ENCODE assay signal across 29 cellular contexts in the genomic region with DNA sequence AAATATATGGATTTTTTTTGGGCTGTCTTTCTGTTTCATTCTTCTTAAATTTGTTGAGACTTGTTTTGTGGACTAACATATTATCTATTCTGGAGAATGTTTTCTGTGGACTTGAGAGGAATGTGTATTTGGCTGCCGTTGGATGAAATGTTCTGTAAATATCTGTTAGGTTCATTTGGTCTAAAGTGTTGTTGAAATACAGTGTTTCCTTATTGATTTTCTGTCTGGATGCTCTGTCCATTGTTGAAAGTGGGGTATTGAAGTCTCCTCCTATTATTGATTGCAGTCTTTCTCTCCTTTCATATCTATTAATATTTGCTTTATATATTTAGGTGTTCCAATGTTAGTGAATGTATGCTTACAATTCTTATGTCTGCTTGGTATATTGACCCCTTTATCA.
"Had no signal": no experiment of that assay in that cellular context is flagged by ENCODE, and none has a peak within 500 bp of the region (broad histone marks: within the 10 kb centered on the region; RNA-seq: fewer than 3 reads in every experiment).

No MANE protein-coding gene starts in this region.

- H3K4me1 ChIP-seq: stomach, suprapubic skin, testis, thyroid gland, tibial nerve, transverse colon, upper lobe of left lung, upper lobe of right lung, uterus, vagina had no signal

- H3K36me3 Mint-ChIP-seq: stimulated activated effector memory CD8-positive, alpha-beta T cell treated with anti-CD3 and anti-CD28 coated beads, Interleukin-12 subunit alpha, Interleukin-12 subunit beta, amount 100 ng/mL, for 72 hours; type B pancreatic cell had no signal

- H3K27me3 ChIP-seq: stomach, suprapubic skin, testis, thyroid gland, tibial artery, tibial nerve, transverse colon, upper lobe of left lung, upper lobe of right lung, uterus, vagina had no signal

- H3K4me1 Mint-ChIP-seq: stimulated activated effector memory CD8-positive, alpha-beta T cell treated with anti-CD3 and anti-CD28 coated beads, Interleukin-12 subunit alpha, Interleukin-12 subunit beta, amount 100 ng/mL, for 72 hours; stimulated activated memory B cell treated with anti-CD40 and anti-IgM and Interleukin-4, amounts not matched to agents 10 μg/mL and 1 μg/mL and 100 μg/mL, for 72 hours; stimulated activated naive B cell treated with anti-CD40 and anti-IgM and Interleukin-4, amounts not matched to agents 10 μg/mL and 1 μg/mL and 100 μg/mL, for 72 hours; stimulated activated naive CD8-positive, alpha-beta T cell treated with anti-CD3 and anti-CD28 coated beads, Interleukin-15, amount 100 ng/mL, for 72 hours had no signal

- H3K27ac Mint-ChIP-seq: stimulated activated effector memory CD8-positive, alpha-beta T cell treated with anti-CD3 and anti-CD28 coated beads, Interleukin-12 subunit alpha, Interleukin-12 subunit beta, amount 100 ng/mL, for 72 hours; stimulated activated memory B cell treated with anti-CD40 and anti-IgM and Interleukin-4, amounts not matched to agents 10 μg/mL and 1 μg/mL and 100 μg/mL, for 72 hours; stimulated activated naive B cell treated with anti-CD40 and anti-IgM and Interleukin-4, amounts not matched to agents 10 μg/mL and 1 μg/mL and 100 μg/mL, for 72 hours; stimulated activated naive CD8-positive, alpha-beta T cell treated with anti-CD3 and anti-CD28 coated beads, Interleukin-15, amount 100 ng/mL, for 72 hours; stimulated activated naive CD8-positive, alpha-beta T cell treated with anti-CD3 and anti-CD28 coated beads, Interleukin-15, Interleukin-2, amounts not matched to agents 100 ng/mL and 50 ng/mL, for 24 hours; type B pancreatic cell had no signal

- H3K27me3 Mint-ChIP-seq: stimulated activated memory B cell treated with anti-CD40 and anti-IgM and Interleukin-4, amounts not matched to agents 10 μg/mL and 1 μg/mL and 100 μg/mL, for 72 hours; stimulated activated naive B cell treated with anti-CD40 and anti-IgM and Interleukin-4, amounts not matched to agents 10 μg/mL and 1 μg/mL and 100 μg/mL, for 72 hours; stimulated activated naive CD8-positive, alpha-beta T cell treated with anti-CD3 and anti-CD28 coated beads, Interleukin-15, amount 100 ng/mL, for 72 hours; stimulated activated naive CD8-positive, alpha-beta T cell treated with anti-CD3 and anti-CD28 coated beads, Interleukin-15, Interleukin-2, amounts not matched to agents 100 ng/mL and 50 ng/mL, for 24 hours; type B pancreatic cell had no signal

- DNase-seq: stimulated activated CD4-positive, alpha-beta T cell treated with anti-CD3 and anti-CD28 coated beads, Interleukin-2, amount 100 ng/mL, for 48 hours; stimulated activated CD4-positive, alpha-beta T cell treated with anti-CD3 and anti-CD28 coated beads, Interleukin-4, amount 100 ng/mL, for 1 hour; stimulated activated CD4-positive, alpha-beta T cell treated with anti-CD3 and anti-CD28 coated beads, Interleukin-4, amount 100 ng/mL, for 24 hours; stimulated activated CD4-positive, alpha-beta T cell treated with anti-CD3 and anti-CD28 coated beads, Interleukin-4, amount 100 ng/mL, for 4 hours; stimulated activated CD8-positive, alpha-beta memory T cell treated with anti-CD3 and anti-CD28 coated beads, Interleukin-4, amount 100 ng/mL, for 48 hours; stimulated activated naive B cell treated with anti-CD40 and anti-IgM and Interleukin-4, amounts not matched to agents 10 μg/mL and 1 μg/mL and 100 μg/mL, for 72 hours; stimulated activated naive CD4-positive, alpha-beta T cell; stimulated activated naive CD4-positive, alpha-beta T cell treated with Interleukin-2 at 50 U/mL for 16 hours; stimulated activated naive CD8-positive, alpha-beta T cell treated with anti-CD3 and anti-CD28 coated beads, Interleukin-15, amount 100 ng/mL, for 72 hours; stimulated activated naive CD8-positive, alpha-beta T cell treated with anti-CD3 and anti-CD28 coated beads, Interleukin-15, Interleukin-2, amounts not matched to agents 100 U/mL and 50 U/mL, for 24 hours; stomach; substantia nigra; testis; thyroid gland; tibial artery; transverse colon; trophoblast cell; upper lobe of left lung; upper lobe of right lung; uterus had no signal

- ATAC-seq: stimulated activated effector memory CD8-positive, alpha-beta T cell treated with anti-CD3 and anti-CD28 coated beads, Interleukin-12 subunit alpha, Interleukin-12 subunit beta, amount 100 ng/mL, for 72 hours; stimulated activated memory B cell treated with anti-CD40 and anti-IgM and Interleukin-4, amounts not matched to agents 10 μg/mL and 1 μg/mL and 100 μg/mL, for 72 hours; stimulated activated naive B cell treated with anti-CD40 and anti-IgM and Interleukin-4, amounts not matched to agents 10 μg/mL and 1 μg/mL and 100 μg/mL, for 72 hours; stimulated activated naive CD8-positive, alpha-beta T cell treated with anti-CD3 and anti-CD28 coated beads, Interleukin-15, amount 100 ng/mL, for 72 hours; stimulated activated naive CD8-positive, alpha-beta T cell treated with anti-CD3 and anti-CD28 coated beads, Interleukin-15, Interleukin-2, amounts not matched to agents 100 U/mL and 50 U/mL, for 24 hours; upper lobe of right lung had no signal

- H3K9me3 ChIP-seq: testis, thyroid gland, upper lobe of left lung, upper lobe of right lung, uterus, vagina had no signal

- H3K4me3 Mint-ChIP-seq: stimulated activated effector memory CD8-positive, alpha-beta T cell treated with anti-CD3 and anti-CD28 coated beads, Interleukin-12 subunit alpha, Interleukin-12 subunit beta, amount 100 ng/mL, for 72 hours; stimulated activated memory B cell treated with anti-CD40 and anti-IgM and Interleukin-4, amounts not matched to agents 10 μg/mL and 1 μg/mL and 100 μg/mL, for 72 hours; stimulated activated naive B cell treated with anti-CD40 and anti-IgM and Interleukin-4, amounts not matched to agents 10 μg/mL and 1 μg/mL and 100 μg/mL, for 72 hours; stimulated activated naive CD8-positive, alpha-beta T cell treated with anti-CD3 and anti-CD28 coated beads, Interleukin-15, amount 100 ng/mL, for 72 hours; stimulated activated naive CD8-positive, alpha-beta T cell treated with anti-CD3 and anti-CD28 coated beads, Interleukin-15, Interleukin-2, amounts not matched to agents 100 ng/mL and 50 ng/mL, for 24 hours; type B pancreatic cell had no signal

- FAIRE-seq: urothelium cell line had no signal

- H3K36me3 ChIP-seq: stomach, suprapubic skin, thoracic aorta, thyroid gland, tibial artery, tibial nerve, transverse colon, upper lobe of left lung, upper lobe of right lung, uterus, vagina had no signal

- H3K4me3 ChIP-seq: stomach, suprapubic skin, testis, thoracic aorta, thyroid gland, tibial artery, tibial nerve, transverse colon, upper lobe of left lung, upper lobe of right lung, uterus, vagina had no signal

- H3K27ac ChIP-seq: stomach, suprapubic skin, testis, thoracic aorta, thyroid gland, tibial artery, tibial nerve, transverse colon, upper lobe of left lung, upper lobe of right lung, uterus, vagina had no signal
